ENCODE assay signal across 25 cellular contexts in genomic region chr3:167167491-167167890, GRCh38.
"Had no signal": no experiment of that assay in that cellular context is flagged by ENCODE, and none has a peak within 500 bp of the region (broad histone marks: within the 10 kb centered on the region; RNA-seq: fewer than 3 reads in every experiment).

No MANE protein-coding gene starts in this region.

- H3K4me3 ChIP-seq: K562, SK-N-MC had no signal

- DNase-seq: activated CD4-positive, alpha-beta memory T cell treated with anti-CD3 and anti-CD28 coated beads, Interleukin-2, amount 10 ng/mL, durations not matched to agents 7 days and 5 days; activated CD4-positive, alpha-beta T cell treated with anti-CD3 and anti-CD28 coated beads for 36 hours; activated CD4-positive, alpha-beta T cell treated with anti-CD3 and anti-CD28 coated beads, Interleukin-2, amount 50 U/mL, for 1 hour; activated gamma-delta T cell; activated naive CD4-positive, alpha-beta T cell treated with anti-CD3 and anti-CD28 coated beads for 36 hours; activated T-cell treated with anti-CD3 and anti-CD28 coated beads for 4 hours; activated T-cell treated with anti-CD3 and anti-CD28 coated beads, Interleukin-2, amount 50 U/mL, for 48 hours; amygdala; brain microvascular endothelial cell; caudate nucleus; Karpas-422; MM.1S; NCI-H1105 treated with DMSO at 0.1 percent for 48 hours; NCI-H1436 treated with DMSO at 0.1 percent for 48 hours; NCI-H187; NCI-H2081; NCI-H510A treated with DMSO at 0.1 percent for 48 hours; NCI-H69; PC-3; T-cell; T-helper 2 cell had no signal

- H3K27me3 ChIP-seq: brain microvascular endothelial cell had no signal

- H3K27ac ChIP-seq: brain microvascular endothelial cell, SK-N-MC, VCaP had no signal

- ATAC-seq: activated CD4-positive, alpha-beta T cell treated with anti-CD3 and anti-CD28 coated beads for 36 hours; activated T-helper 17 cell treated with anti-CD3 and anti-CD28 coated beads, Interleukin-2, amount 50 U/mL, for 72 hours; K562; PC-3; T-cell had no signal

- H3K36me3 ChIP-seq: brain microvascular endothelial cell had no signal
